Comparison of ENCODE assay signal across 13 cellular contexts in genomic region chr12:27548301-27549199, GRCh38. TPM values are rescaled to one million over a fixed set of nuclear protein-coding genes. Genes with fewer than 3 reads are reported as not detected.
DNase-seq lines count a peak whose midpoint lies in the region; ATAC-seq, FAIRE-seq and TF ChIP-seq lines count a peak whose summit lies in the region.
"Had no signal": no experiment of that assay in that cellular context is flagged by ENCODE, and none has a peak within 500 bp of the region (broad histone marks: within the 10 kb centered on the region; RNA-seq: fewer than 3 reads in every experiment).

No MANE protein-coding gene starts in this region.

- H3K27ac ChIP-seq in astrocyte (ENCODE audit: low read depth, low read length) (peak overlapping the region; percentile 95), osteoblast (ENCODE audit: low read depth, low read length) (peak overlapping the region; percentile 96), SJCRH30 (no peak overlapping the region)

- no peak for FAIRE-seq in astrocyte (lab: Jason Lieb, UNC)

- no peak overlapping the region for H3K4me3 Mint-ChIP-seq in stimulated activated naive CD8-positive, alpha-beta T cell treated with anti-CD3 and anti-CD28 coated beads, Interleukin-15, amount 100 ng/mL, for 72 hours
- no peak overlapping the region for H3K4me3 Mint-ChIP-seq in astrocyte (ENCODE audit: unreplicated experiment)

- TF ChIP-seq CTCF in astrocyte (IDR thresholded peaks at IDR 0.05; ENCODE audit: insufficient read depth, low read depth, low read length) (no peak), osteoblast (IDR thresholded peaks at IDR 0.05; ENCODE audit: extremely low read depth, low read depth, low read length) (no peak)

- no peak overlapping the region for H2AFZ ChIP-seq in astrocyte (ENCODE audit: low read depth, low read length)
- no peak overlapping the region for H2AFZ ChIP-seq in osteoblast (ENCODE audit: low read length)

- H3K27ac Mint-ChIP-seq in stimulated activated naive CD8-positive, alpha-beta T cell treated with anti-CD3 and anti-CD28 coated beads, Interleukin-15, amount 100 ng/mL, for 72 hours, result no peak overlapping the region
- H3K27ac Mint-ChIP-seq in astrocyte (ENCODE audit: unreplicated experiment), result peak overlapping the region; percentile 21

- H3K9me3 ChIP-seq in astrocyte (ENCODE audit: insufficient read depth, low read depth, low read length), result no peaks in the 10 kb centered on the region
- no peaks in the 10 kb centered on the region for H3K9me3 ChIP-seq in osteoblast (ENCODE audit: low read depth, low read length)
- no peaks in the 10 kb centered on the region for H3K9me3 ChIP-seq in SJCRH30 (replicated peaks)

- H3K27me3 Mint-ChIP-seq in stimulated activated naive CD8-positive, alpha-beta T cell treated with anti-CD3 and anti-CD28 coated beads, Interleukin-15, amount 100 ng/mL, for 72 hours, result peaks cover 9% of the 10 kb centered on the region
- H3K27me3 Mint-ChIP-seq in astrocyte (ENCODE audit: low read depth, unreplicated experiment), result no peaks in the 10 kb centered on the region

- peak overlapping the region; percentile 78 for H3K9ac ChIP-seq in astrocyte (ENCODE audit: low read length)

- H3K4me1 ChIP-seq in astrocyte (ENCODE audit: insufficient read depth, low read length) (peaks cover 41% of the 10 kb centered on the region), osteoblast (ENCODE audit: insufficient read depth, low read length) (peaks cover 72% of the 10 kb centered on the region), SJCRH30 (peaks cover 17% of the 10 kb centered on the region)

- H3K4me2 ChIP-seq in astrocyte (ENCODE audit: low read length) (peak overlapping the region; percentile 83), osteoblast (ENCODE audit: insufficient read depth, low read length) (peak overlapping the region; percentile 82)

- H3K27me3 ChIP-seq in astrocyte (ENCODE audit: insufficient read depth, low read length) (no peaks in the 10 kb centered on the region), osteoblast (ENCODE audit: insufficient read depth, low read length) (no peaks in the 10 kb centered on the region), SJCRH30 (no peaks in the 10 kb centered on the region)

- H4K20me1 ChIP-seq in astrocyte (ENCODE audit: insufficient read depth, low read length) (peaks cover 2% of the 10 kb centered on the region), osteoblast (ENCODE audit: insufficient read depth, low read length) (peaks cover 4% of the 10 kb centered on the region)

- H3K4me3 ChIP-seq in astrocyte (ENCODE audit: insufficient read depth, low read depth, low read length) (no peak overlapping the region), osteoblast (ENCODE audit: insufficient read depth, low read length) (no peak overlapping the region), SJCRH30 (no peak overlapping the region)

- no peak for DNase-seq in stimulated activated naive CD8-positive, alpha-beta T cell treated with anti-CD3 and anti-CD28 coated beads, Interleukin-15, Interleukin-2, amounts not matched to agents 100 U/mL and 50 U/mL, for 24 hours
- DNase-seq in stimulated activated naive CD8-positive, alpha-beta T cell treated with anti-CD3 and anti-CD28 coated beads, Interleukin-15, amount 100 ng/mL, for 72 hours, result no peak
- no peak for DNase-seq in astrocyte (ENCODE audit: low read depth)
- DNase-seq in osteoblast (ENCODE audit: insufficient read length, low spot score, missing footprints), result no peak
- DNase-seq in SJCRH30, result no peak
- DNase-seq in superior temporal gyrus (ENCODE audit: extremely low spot score), result no peak
- DNase-seq in dedifferentiated amniotic fluid mesenchymal stem cell (ENCODE audit: extremely low spot score), result no peak
- no peak for DNase-seq in DMS114 treated with DMSO at 0.1 percent for 48 hours (lab: John Stamatoyannopoulos, UW; ENCODE audit: unreplicated experiment)
- DNase-seq: activated effector memory CD4-positive, alpha-beta T cell treated with anti-CD3 and anti-CD28 coated beads, Interleukin-2, amount 50 U/mL, for 16 hours; hypothalamus; naive thymus-derived CD4-positive, alpha-beta T cell; NCI-H1092 treated with DMSO at 0.1 percent for 48 hours; stimulated activated CD4-positive, alpha-beta T cell treated with anti-CD3 and anti-CD28 coated beads, Interleukin-2, amount 100 ng/mL, for 24 hours had no signal

- peaks cover 0 to 5% of the 10 kb centered on the region in 2 donors for H3K9me3 Mint-ChIP-seq in stimulated activated naive CD8-positive, alpha-beta T cell treated with anti-CD3 and anti-CD28 coated beads, Interleukin-15, amount 100 ng/mL, for 72 hours
- H3K9me3 Mint-ChIP-seq in astrocyte (ENCODE audit: unreplicated experiment), result peaks cover 2% of the 10 kb centered on the region

- H3K36me3 ChIP-seq in astrocyte (ENCODE audit: insufficient read depth, low read length), result no peaks in the 10 kb centered on the region
- peaks cover 7% of the 10 kb centered on the region for H3K36me3 ChIP-seq in osteoblast (ENCODE audit: insufficient read depth, low read length)
- no peaks in the 10 kb centered on the region for H3K36me3 ChIP-seq in SJCRH30

- H3K4me1 Mint-ChIP-seq in stimulated activated naive CD8-positive, alpha-beta T cell treated with anti-CD3 and anti-CD28 coated beads, Interleukin-15, amount 100 ng/mL, for 72 hours, result peaks cover 29% of the 10 kb centered on the region
- H3K4me1 Mint-ChIP-seq in astrocyte (ENCODE audit: low read depth, unreplicated experiment), result peaks cover 58% of the 10 kb centered on the region

- ATAC-seq in stimulated activated naive CD8-positive, alpha-beta T cell treated with anti-CD3 and anti-CD28 coated beads, Interleukin-15, Interleukin-2, amounts not matched to agents 100 U/mL and 50 U/mL, for 24 hours, result peak; percentile 58
- ATAC-seq in stimulated activated naive CD8-positive, alpha-beta T cell treated with anti-CD3 and anti-CD28 coated beads, Interleukin-15, amount 100 ng/mL, for 72 hours, result no peak

- peaks cover 95% of the 10 kb centered on the region for H3K79me2 ChIP-seq in astrocyte (ENCODE audit: insufficient read depth, low read length)
- peaks cover 91% of the 10 kb centered on the region for H3K79me2 ChIP-seq in osteoblast (ENCODE audit: insufficient read depth, low read length)

- peaks cover 6% of the 10 kb centered on the region for H3K36me3 Mint-ChIP-seq in astrocyte (ENCODE audit: low read depth, unreplicated experiment)

RNA-seq across cellular contexts. Expression of gene PPFIBP1, which starts 24.5 kb away (rescaled TPM):
- total RNA-seq in astrocyte (140 and 147 TPM in 2 replicates), osteoblast (166 and 179 TPM in 2 replicates)
- total RNA-seq in SJCRH30 (2014; rRNA removed; shearing (Covaris generic)), result 51.9 and 53.5 TPM in 2 replicates
